Comparison of ENCODE assay signal across 16 cellular contexts in genomic region chr2:56613917-56614316, GRCh38.
"Had no signal": no experiment of that assay in that cellular context is flagged by ENCODE, and none has a peak within 500 bp of the region (broad histone marks: within the 10 kb centered on the region; RNA-seq: fewer than 3 reads in every experiment).

No MANE protein-coding gene starts in this region.

- DNase-seq: activated CD4-positive, alpha-beta memory T cell treated with anti-CD3 and anti-CD28 coated beads, Interleukin-2, amount 10 ng/mL, durations not matched to agents 7 days and 5 days; activated CD4-positive, alpha-beta T cell treated with anti-CD3 and anti-CD28 coated beads for 1 hour; activated CD8-positive, alpha-beta memory T cell treated with anti-CD3 and anti-CD28 coated beads, Interleukin-2, amount 50 U/mL, for 4 hours; activated naive CD4-positive, alpha-beta T cell; brain microvascular endothelial cell; erythroblast; gastrocnemius medialis; heart right ventricle; islet precursor cell; left lung; mucosa of descending colon; natural killer cell; psoas muscle; right lobe of liver; stimulated activated naive CD4-positive, alpha-beta T cell treated with Interleukin-2 at 50 U/mL for 16 hours; T-helper 9 cell had no signal

- H3K4me1 ChIP-seq: gastrocnemius medialis, heart right ventricle, left lung, psoas muscle, right lobe of liver had no signal

- H3K4me3 ChIP-seq: gastrocnemius medialis, heart right ventricle, left lung, mucosa of descending colon, psoas muscle, right lobe of liver had no signal

- H3K9me3 ChIP-seq: gastrocnemius medialis, mucosa of descending colon, psoas muscle, right lobe of liver had no signal

- H3K36me3 ChIP-seq: brain microvascular endothelial cell, gastrocnemius medialis, heart right ventricle, left lung, right lobe of liver had no signal

- H3K27me3 ChIP-seq: brain microvascular endothelial cell, gastrocnemius medialis, heart right ventricle, left lung, right lobe of liver had no signal

- H3K27ac ChIP-seq: brain microvascular endothelial cell, gastrocnemius medialis, heart right ventricle, left lung, psoas muscle, right lobe of liver had no signal
